38 cellular contexts compared by ENCODE assay signal in genomic region chr3:46052531-46052930, GRCh38. TPM values are rescaled to one million over a fixed set of nuclear protein-coding genes. Genes with fewer than 3 reads are reported as not detected.
"Had no signal": no experiment of that assay in that cellular context is flagged by ENCODE, and none has a peak within 500 bp of the region (broad histone marks: within the 10 kb centered on the region; RNA-seq: fewer than 3 reads in every experiment).

No MANE protein-coding gene starts in this region.

- H3K4me2 ChIP-seq: KMS-11 had no signal

- H3K36me3 ChIP-seq: MG63 had no signal

- H3K4me3 ChIP-seq: MG63 had no signal

- H3K9ac ChIP-seq: KMS-11 had no signal

- H3K9me3 ChIP-seq: MG63 had no signal

- H3K27ac ChIP-seq: KMS-11 had no signal

- DNase-seq: Karpas-422, Kasumi-1, KBM-7, KG1, MG63, MM.1S, MV-4-11, NCI-H1048, NCI-H1092, NCI-H1092 treated with DMSO at 0.1 percent for 48 hours, NCI-H1105, NCI-H1105 treated with DMSO at 0.1 percent for 48 hours, NCI-H1417, NCI-H1417 treated with DMSO at 0.1 percent for 48 hours, NCI-H1436, NCI-H1436 treated with DMSO at 0.1 percent for 48 hours, NCI-H146, NCI-H1694, NCI-H1694 treated with DMSO at 0.1 percent for 48 hours, NCI-H187, NCI-H187 treated with DMSO at 0.1 percent for 48 hours, NCI-H1930, NCI-H2029, NCI-H2029 treated with DMSO at 0.1 percent for 48 hours, NCI-H2081, NCI-H2081 treated with DMSO at 0.1 percent for 48 hours, NCI-H2107, NCI-H2171, NCI-H2171 treated with DMSO at 0.1 percent for 48 hours, NCI-H2227 treated with DMSO at 0.1 percent for 48 hours, NCI-H226, NCI-H345, NCI-H446, NCI-H446 treated with DMSO at 0.1 percent for 48 hours had no signal

- H3K27me3 ChIP-seq: MG63 had no signal

RNA-seq across cellular contexts. Expression of gene XCR1, which starts 25.2 kb away (rescaled TPM):
- total RNA-seq: M059J, MCF 10A, NCI-H460 had no signal
